31 cellular contexts compared by ENCODE assay signal in genomic region chr1:74785944-74786343, GRCh38.
"Had no signal": no experiment of that assay in that cellular context is flagged by ENCODE, and none has a peak within 500 bp of the region (broad histone marks: within the 10 kb centered on the region; RNA-seq: fewer than 3 reads in every experiment).

No MANE protein-coding gene starts in this region.

- DNase-seq: activated B cell treated with CpG ODN at 0.5 μM for 24 hours; activated CD4-positive, alpha-beta memory T cell treated with anti-CD3 and anti-CD28 coated beads for 36 hours; activated CD4-positive, alpha-beta T cell treated with anti-CD3 and anti-CD28 coated beads for 4 hours; activated CD4-positive, alpha-beta T cell treated with anti-CD3 and anti-CD28 coated beads, Interleukin-2, amount 10 ng/mL, durations not matched to agents 7 days and 5 days; activated CD4-positive, CD25-positive, alpha-beta regulatory T cell treated with anti-CD3 and anti-CD28 coated beads, Interleukin-2, amount 50 U/mL, for 72 hours; activated CD8-positive, alpha-beta memory T cell treated with anti-CD3 and anti-CD28 coated beads, Interleukin-2, amount 50 U/mL, for 4 hours; activated CD8-positive, alpha-beta T cell treated with anti-CD3 and anti-CD28 coated beads for 36 hours; activated effector memory CD4-positive, alpha-beta T cell treated with anti-CD3 and anti-CD28 coated beads, Interleukin-2, amount 50 U/mL, for 16 hours; activated gamma-delta T cell treated with Interleukin-2 at 50 U/mL for 16 hours; activated naive CD4-positive, alpha-beta T cell; activated naive CD4-positive, alpha-beta T cell treated with anti-CD3 and anti-CD28 coated beads for 36 hours; activated naive CD4-positive, alpha-beta T cell treated with anti-CD3 and anti-CD28 coated beads, Interleukin-2, amount 50 U/mL, for 16 hours; activated naive CD8-positive, alpha-beta T cell treated with anti-CD3 and anti-CD28 coated beads for 36 hours; activated T-cell treated with anti-CD3 and anti-CD28 coated beads for 4 hours; activated T-cell treated with anti-CD3 and anti-CD28 coated beads, Interleukin-2, amount 50 U/mL, for 1 hour; activated T-cell treated with anti-CD3 and anti-CD28 coated beads, Interleukin-2, amount 50 U/mL, for 4 hours; activated T-cell treated with anti-CD3 and anti-CD28 coated beads, Interleukin-2, amount 50 U/mL, for 72 hours; adrenal gland; amniotic stem cell; aorta; body of pancreas; brain microvascular endothelial cell; central memory CD4-positive, alpha-beta T cell; T-helper 2 cell; T-helper 9 cell had no signal

- H3K27me3 ChIP-seq: adrenal gland, body of pancreas, brain microvascular endothelial cell had no signal

- FAIRE-seq: astrocyte, TTC549 had no signal

- H3K4me3 ChIP-seq: adrenal gland, body of pancreas, breast epithelium had no signal

- H3K9me3 ChIP-seq: adrenal gland, body of pancreas, breast epithelium had no signal

- H3K27ac ChIP-seq: adrenal gland, body of pancreas, brain microvascular endothelial cell, breast epithelium, VCaP had no signal

- ATAC-seq: activated CD8-positive, alpha-beta T cell treated with anti-CD3 and anti-CD28 coated beads for 36 hours; activated naive CD4-positive, alpha-beta T cell treated with anti-CD3 and anti-CD28 coated beads, Interleukin-2, amount 50 U/mL, for 72 hours; activated T-cell treated with anti-CD3 and anti-CD28 coated beads, Interleukin-2, amount 50 U/mL, for 4 hours; activated T-cell treated with anti-CD3 and anti-CD28 coated beads, Interleukin-2, amount 50 U/mL, for 72 hours; activated T-helper 17 cell treated with anti-CD3 and anti-CD28 coated beads, Interleukin-2, amount 50 U/mL, for 72 hours; body of pancreas had no signal

- H3K4me1 ChIP-seq: adrenal gland, body of pancreas, breast epithelium had no signal

- H3K36me3 ChIP-seq: adrenal gland, brain microvascular endothelial cell, breast epithelium had no signal
